Comparison of ENCODE assay signal across 13 cellular contexts in the genomic region with DNA sequence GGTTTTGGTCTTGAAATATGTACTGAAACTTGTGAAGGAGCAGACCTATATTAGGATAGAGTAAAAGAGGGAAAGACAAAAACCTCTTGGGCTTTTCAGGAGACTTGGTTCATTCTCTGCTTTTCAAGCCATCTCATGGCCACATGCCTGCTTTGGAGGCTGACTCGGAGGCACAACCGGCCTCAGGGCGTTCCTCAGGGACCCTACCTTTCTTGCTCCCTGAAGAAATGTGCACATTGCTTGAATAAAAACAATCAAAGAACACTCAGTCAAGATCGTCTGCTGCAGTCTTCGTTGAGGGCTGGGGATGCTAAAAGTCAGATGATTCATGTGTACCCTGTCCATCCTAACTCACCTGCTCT. TPM values are rescaled to one million over a fixed set of nuclear protein-coding genes. Genes with fewer than 3 reads are reported as not detected.
A peak's percentile ranks its signal among the peaks of the same experiment; 100 is the strongest.
DNase-seq lines count a peak whose midpoint lies in the region; ATAC-seq and TF ChIP-seq lines count a peak whose summit lies in the region.
"Had no signal": no experiment of that assay in that cellular context is flagged by ENCODE, and none has a peak within 500 bp of the region (broad histone marks: within the 10 kb centered on the region; RNA-seq: fewer than 3 reads in every experiment).

No MANE protein-coding gene starts in this region.

- DNase-seq in activated naive CD4-positive, alpha-beta T cell treated with anti-CD3 and anti-CD28 coated beads for 36 hours, result no peak
- DNase-seq in activated naive CD4-positive, alpha-beta T cell (lab: John Stamatoyannopoulos, UW), result no peak
- no peak for DNase-seq in activated naive CD8-positive, alpha-beta T cell treated with anti-CD3 and anti-CD28 coated beads for 36 hours
- DNase-seq in spleen, result peak; percentile 60
- no peak for DNase-seq in colonic mucosa
- DNase-seq in Caco-2, result no peak
- DNase-seq: glutamatergic neuron, kidney had no signal

- intact Hi-C loops in activated naive CD4-positive, alpha-beta T cell treated with anti-CD3 and anti-CD28 coated beads for 36 hours (cut with micrococcal nuclease), result loop anchor here (1.0 to 2.0 kb wide), 12 partner anchors 46 to 435 kb away; a partner anchor contains a TSS
- intact Hi-C loops in spleen (cut with DNase I; ENCODE audit: low total_unique reads), result loop anchor here (5.0 kb wide), 2 partner anchors 45 to 285 kb away; no protein-coding TSS in a partner anchor
- intact Hi-C loops in colonic mucosa (cut with DNase I), result loop anchor here (2.0 to 10.0 kb wide), 4 partner anchors 43 to 393 kb away; no protein-coding TSS in a partner anchor
- intact Hi-C loops in Caco-2 (cut with micrococcal nuclease; ENCODE audit: unreplicated experiment), result loop anchor here (1.0 to 5.0 kb wide), 6 partner anchors 39 to 390 kb away; a partner anchor contains a TSS

- ATAC-seq in HG03135 (IDR thresholded peaks at IDR 0.05; ENCODE audit: unreplicated experiment) (peak; percentile 6), HG02981 (IDR thresholded peaks at IDR 0.05; ENCODE audit: unreplicated experiment) (no peak)

- no peaks in the 10 kb centered on the region for H3K9me3 Mint-ChIP-seq in activated naive CD4-positive, alpha-beta T cell treated with anti-CD3 and anti-CD28 coated beads for 36 hours
- peaks cover 4% of the 10 kb centered on the region for H3K9me3 Mint-ChIP-seq in activated naive CD8-positive, alpha-beta T cell treated with anti-CD3 and anti-CD28 coated beads for 36 hours
- H3K9me3 Mint-ChIP-seq in Caco-2 (ENCODE audit: unreplicated experiment), result peaks cover 9% of the 10 kb centered on the region

- H3K4me3 ChIP-seq in spleen, result peak overlapping the region in 1 of 8 donors; percentile 52
- no peak overlapping the region for H3K4me3 ChIP-seq in colonic mucosa
- no peak overlapping the region for H3K4me3 ChIP-seq in Caco-2 (ENCODE audit: low read depth, low read length)

- peaks cover 25% of the 10 kb centered on the region for H3K4me1 Mint-ChIP-seq in activated naive CD4-positive, alpha-beta T cell treated with anti-CD3 and anti-CD28 coated beads for 36 hours (ENCODE audit: low read depth)
- H3K4me1 Mint-ChIP-seq in activated naive CD8-positive, alpha-beta T cell treated with anti-CD3 and anti-CD28 coated beads for 36 hours, result peaks cover 23% of the 10 kb centered on the region
- no peaks in the 10 kb centered on the region for H3K4me1 Mint-ChIP-seq in Caco-2 (ENCODE audit: low read depth, unreplicated experiment)

- no peak overlapping the region for H3K9ac ChIP-seq in colonic mucosa (ENCODE audit: low read depth in 2 of 2, low read length in 2 of 2)

- no peaks in the 10 kb centered on the region for H3K36me3 Mint-ChIP-seq in activated naive CD4-positive, alpha-beta T cell treated with anti-CD3 and anti-CD28 coated beads for 36 hours (ENCODE audit: low read depth)
- no peaks in the 10 kb centered on the region for H3K36me3 Mint-ChIP-seq in activated naive CD8-positive, alpha-beta T cell treated with anti-CD3 and anti-CD28 coated beads for 36 hours
- no peaks in the 10 kb centered on the region for H3K36me3 Mint-ChIP-seq in Caco-2 (ENCODE audit: insufficient read depth, unreplicated experiment)

- H3K4me3 Mint-ChIP-seq in activated naive CD4-positive, alpha-beta T cell treated with anti-CD3 and anti-CD28 coated beads for 36 hours, result peak overlapping the region; percentile 79
- no peak overlapping the region for H3K4me3 Mint-ChIP-seq in activated naive CD8-positive, alpha-beta T cell treated with anti-CD3 and anti-CD28 coated beads for 36 hours
- H3K4me3 Mint-ChIP-seq in Caco-2 (ENCODE audit: unreplicated experiment), result no peak overlapping the region

- H3K9me3 ChIP-seq in spleen (no peaks in the 10 kb centered on the region), colonic mucosa (no peaks in the 10 kb centered on the region), Caco-2 (no peaks in the 10 kb centered on the region)

- no peak overlapping the region for H3K27ac Mint-ChIP-seq in activated naive CD4-positive, alpha-beta T cell treated with anti-CD3 and anti-CD28 coated beads for 36 hours
- peak overlapping the region; percentile 92 for H3K27ac Mint-ChIP-seq in activated naive CD8-positive, alpha-beta T cell treated with anti-CD3 and anti-CD28 coated beads for 36 hours
- H3K27ac Mint-ChIP-seq in Caco-2 (ENCODE audit: unreplicated experiment), result no peak overlapping the region
- H3K27ac Mint-ChIP-seq: progenitor cell of endocrine pancreas had no signal

- H3K36me3 ChIP-seq in spleen, result no peaks in the 10 kb centered on the region
- no peaks in the 10 kb centered on the region for H3K36me3 ChIP-seq in colonic mucosa
- H3K36me3 ChIP-seq in Caco-2 (ENCODE audit: control insufficient read depth, insufficient read depth, low read length), result no peaks in the 10 kb centered on the region

- H3K4me1 ChIP-seq in spleen, result peaks cover 0 to 14% (median 3%) of the 10 kb centered on the region in 6 donors
- H3K4me1 ChIP-seq in colonic mucosa, result no peaks in the 10 kb centered on the region
- H3K4me1 ChIP-seq in Caco-2, result peaks cover 5% of the 10 kb centered on the region; the same call in 1 of the 2 replicates

- BruUV-seq in Caco-2 (replicated peaks; lab: Mats Ljungman, UMichigan), result no TSS peak

- WGBS in spleen, 5 donors, result 56 to 63% (median 58%) methylated on average over 5 of the region's 5 CpGs

- CTCF ChIA-PET in activated naive CD4-positive, alpha-beta T cell treated with anti-CD3 and anti-CD28 coated beads for 36 hours (lab: Charles Lee), result interaction anchor here (0.6 to 4.5 kb wide), 19 partner anchors 26 to 754 kb away, joined by 3 to 63 read pairs (median 7); a partner anchor contains a TSS
- CTCF ChIA-PET in Caco-2 (lab: Charles Lee), result interaction anchor here (0.6 to 3.3 kb wide), 10 partner anchors 38 to 287 kb away, joined by 3 to 63 read pairs (median 6); a partner anchor contains a TSS

- no peaks in the 10 kb centered on the region for H3K27me3 ChIP-seq in spleen (replicated peaks in 1 of 7)
- H3K27me3 ChIP-seq in colonic mucosa, result no peaks in the 10 kb centered on the region
- no peaks in the 10 kb centered on the region for H3K27me3 ChIP-seq in Caco-2 (replicated peaks; ENCODE audit: control insufficient read depth, insufficient read depth, low read length)

- TF ChIP-seq POLR2A in spleen (IDR thresholded peaks at IDR 0.05), result no peak

- no peaks in the 10 kb centered on the region for H3K27me3 Mint-ChIP-seq in activated naive CD4-positive, alpha-beta T cell treated with anti-CD3 and anti-CD28 coated beads for 36 hours (ENCODE audit: low read depth)
- no peaks in the 10 kb centered on the region for H3K27me3 Mint-ChIP-seq in activated naive CD8-positive, alpha-beta T cell treated with anti-CD3 and anti-CD28 coated beads for 36 hours
- peaks cover 4% of the 10 kb centered on the region for H3K27me3 Mint-ChIP-seq in Caco-2 (ENCODE audit: insufficient read depth, unreplicated experiment)

- no peak overlapping the region for H3K27ac ChIP-seq in spleen
- H3K27ac ChIP-seq in colonic mucosa, result no peak overlapping the region
- H3K27ac ChIP-seq: epithelial cell of prostate had no signal

- POLR2A ChIA-PET in Caco-2 (lab: Charles Lee), result no interaction called here

- TF ChIP-seq CTCF in spleen (IDR thresholded peaks at IDR 0.05 in 8 of 11, conservative IDR thresholded peaks at IDR 0.05 in 3 of 11), result peak in 2 of 11 experiments; percentile 2 to 4
- TF ChIP-seq CTCF in colonic mucosa (IDR thresholded peaks at IDR 0.05), result no peak
- no peak for TF ChIP-seq CTCF in Caco-2 (IDR thresholded peaks at IDR 0.05; ENCODE audit: insufficient read depth in 1 of 2, low read depth in 1 of 2, low read length in 1 of 2, severe bottlenecking in 1 of 2, unreplicated experiment in 1 of 2)

RNA-seq across cellular contexts. Expression of a gene that starts 1.0 kb away (rescaled TPM):
- total RNA-seq in activated naive CD4-positive, alpha-beta T cell treated with anti-CD3 and anti-CD28 coated beads for 36 hours, result 1 to 10 TPM; 1.7 to 2.6 TPM
- total RNA-seq in activated naive CD8-positive, alpha-beta T cell treated with anti-CD3 and anti-CD28 coated beads for 36 hours, result 1 to 10 TPM; 2.5 to 2.9 TPM
- total RNA-seq in spleen (1 to 10 TPM in 4 of 7 donors, under 1 TPM in 2, not detected in 1; 0.17 to 2.4 (median 1.3) TPM), colonic mucosa (not detected), Caco-2 (2022) (0.19 and 0.29 TPM in 2 replicates)
- polyA plus RNA-seq in spleen, result under 1 TPM; 0.06 to 0.20 (median 0.11) TPM
- total RNA-seq: NCI-H460, progenitor cell of endocrine pancreas had no signal

RNA-seq across cellular contexts. Expression of a gene that starts 57.5 kb away (rescaled TPM):
- 1 to 10 TPM; 1.1 TPM for total RNA-seq in activated naive CD4-positive, alpha-beta T cell treated with anti-CD3 and anti-CD28 coated beads for 36 hours
- 1 to 10 TPM; 2.8 TPM for total RNA-seq in activated naive CD8-positive, alpha-beta T cell treated with anti-CD3 and anti-CD28 coated beads for 36 hours
- total RNA-seq in spleen, result 1 to 10 TPM; 3.1 to 6.3 (median 4.6) TPM
- 1 to 10 TPM; 3.7 to 7.2 (median 3.7) TPM for polyA plus RNA-seq in spleen
- total RNA-seq in colonic mucosa, result 1 to 10 TPM; 2.7 to 3.0 TPM
- 1.8 and 2.2 TPM in 2 replicates for total RNA-seq in Caco-2 (2022)
